Comparison of ENCODE assay signal across 8 cellular contexts in the genomic region with DNA sequence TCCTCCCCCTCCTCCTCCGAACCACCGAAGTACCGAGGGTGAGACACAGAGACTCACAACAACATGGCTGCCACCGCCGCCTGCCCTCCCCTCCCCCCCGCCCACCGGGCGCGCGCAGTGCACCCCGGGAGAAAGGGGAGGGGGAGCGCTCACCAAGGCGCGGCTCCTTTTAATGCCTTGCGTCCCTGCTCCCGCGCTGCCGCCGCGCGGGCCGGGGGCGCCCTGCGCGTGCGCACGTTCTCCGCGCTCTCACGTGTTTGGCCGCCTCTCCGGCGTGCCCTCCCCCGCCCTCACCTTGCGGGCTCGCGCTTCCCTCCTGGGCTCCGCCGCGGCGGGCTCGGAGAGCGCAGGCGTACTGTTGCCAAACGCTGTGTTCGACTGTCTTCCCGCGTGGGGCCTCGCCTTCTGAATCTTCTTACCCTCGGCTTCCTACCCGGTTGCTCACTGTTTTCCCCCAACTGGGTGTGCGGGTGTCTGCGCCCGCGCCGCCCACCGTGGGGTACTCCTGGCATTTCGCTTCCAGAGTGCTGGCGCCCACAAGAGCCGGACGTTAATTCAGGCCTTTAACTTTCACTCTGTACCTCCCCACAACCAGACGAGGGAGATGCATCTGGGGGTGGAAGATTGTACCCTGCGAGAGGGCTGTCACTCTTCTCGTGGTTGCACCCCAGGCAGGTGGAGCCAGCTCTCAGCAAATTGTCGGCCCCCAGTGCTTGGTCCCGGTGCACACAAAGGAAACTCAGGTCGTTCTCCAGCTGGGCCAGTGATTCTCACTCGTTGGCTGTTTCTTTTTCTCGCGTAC. TPM values are rescaled to one million over a fixed set of nuclear protein-coding genes. Genes with fewer than 3 reads are reported as not detected.
DNase-seq lines count a peak whose midpoint lies in the region; ATAC-seq and TF ChIP-seq lines count a peak whose summit lies in the region.

A gene with protein sequence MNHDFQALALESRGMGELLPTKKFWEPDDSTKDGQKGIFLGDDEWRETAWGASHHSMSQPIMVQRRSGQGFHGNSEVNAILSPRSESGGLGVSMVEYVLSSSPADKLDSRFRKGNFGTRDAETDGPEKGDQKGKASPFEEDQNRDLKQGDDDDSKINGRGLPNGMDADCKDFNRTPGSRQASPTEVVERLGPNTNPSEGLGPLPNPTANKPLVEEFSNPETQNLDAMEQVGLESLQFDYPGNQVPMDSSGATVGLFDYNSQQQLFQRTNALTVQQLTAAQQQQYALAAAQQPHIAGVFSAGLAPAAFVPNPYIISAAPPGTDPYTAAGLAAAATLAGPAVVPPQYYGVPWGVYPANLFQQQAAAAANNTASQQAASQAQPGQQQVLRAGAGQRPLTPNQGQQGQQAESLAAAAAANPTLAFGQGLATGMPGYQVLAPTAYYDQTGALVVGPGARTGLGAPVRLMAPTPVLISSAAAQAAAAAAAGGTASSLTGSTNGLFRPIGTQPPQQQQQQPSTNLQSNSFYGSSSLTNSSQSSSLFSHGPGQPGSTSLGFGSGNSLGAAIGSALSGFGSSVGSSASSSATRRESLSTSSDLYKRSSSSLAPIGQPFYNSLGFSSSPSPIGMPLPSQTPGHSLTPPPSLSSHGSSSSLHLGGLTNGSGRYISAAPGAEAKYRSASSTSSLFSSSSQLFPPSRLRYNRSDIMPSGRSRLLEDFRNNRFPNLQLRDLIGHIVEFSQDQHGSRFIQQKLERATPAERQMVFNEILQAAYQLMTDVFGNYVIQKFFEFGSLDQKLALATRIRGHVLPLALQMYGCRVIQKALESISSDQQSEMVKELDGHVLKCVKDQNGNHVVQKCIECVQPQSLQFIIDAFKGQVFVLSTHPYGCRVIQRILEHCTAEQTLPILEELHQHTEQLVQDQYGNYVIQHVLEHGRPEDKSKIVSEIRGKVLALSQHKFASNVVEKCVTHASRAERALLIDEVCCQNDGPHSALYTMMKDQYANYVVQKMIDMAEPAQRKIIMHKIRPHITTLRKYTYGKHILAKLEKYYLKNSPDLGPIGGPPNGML (minus strand): TSS at position 92 of the 802 bp plus-strand sequence. CDS start 23,484 bp downstream, outside the sequence.

- peak within 1 kb of the TSS; percentile 91 for H3K4me3 ChIP-seq in coronary artery

- peaks cover 28% of the 10 kb centered on the region for H3K36me3 Mint-ChIP-seq in activated CD4-positive, alpha-beta T cell treated with anti-CD3 and anti-CD28 coated beads, Interleukin-2, amount 10 ng/mL, durations not matched to agents 7 days and 5 days (ENCODE audit: low read depth)

- DNase-seq in C1 segment of cervical spinal cord (lab: John Stamatoyannopoulos, UW) (peak; percentile 59 to 96 (median 91)), NCI-H69 (lab: John Stamatoyannopoulos, UW) (peak; percentile 96), coronary artery (ENCODE audit: low spot score) (peak; percentile 97), left colon (peak; percentile 92 to 93)
- peak; percentile 94 for DNase-seq in activated CD4-positive, alpha-beta T cell treated with anti-CD3 and anti-CD28 coated beads, Interleukin-2, amount 10 ng/mL, durations not matched to agents 7 days and 5 days
- peak; percentile 88 to 91 for DNase-seq in stimulated activated CD4-positive, alpha-beta T cell treated with anti-CD3 and anti-CD28 coated beads, Interleukin-1b, Interleukin-23, amount 100 ng/mL, for 4 hours (ENCODE audit: low read depth in 2 of 2)

- H3K4me3 Mint-ChIP-seq in activated CD4-positive, alpha-beta T cell treated with anti-CD3 and anti-CD28 coated beads, Interleukin-2, amount 10 ng/mL, durations not matched to agents 7 days and 5 days, result no peak within 1 kb of the TSS

- TF ChIP-seq CTCF in coronary artery (IDR thresholded peaks at IDR 0.05), result no peak

- no peaks in the 10 kb centered on the region for H3K27me3 Mint-ChIP-seq in activated CD4-positive, alpha-beta T cell treated with anti-CD3 and anti-CD28 coated beads, Interleukin-2, amount 10 ng/mL, durations not matched to agents 7 days and 5 days

- CTCF ChIA-PET in activated CD4-positive, alpha-beta T cell treated with anti-CD3 and anti-CD28 coated beads, Interleukin-2, amount 10 ng/mL, durations not matched to agents 7 days and 5 days (lab: Charles Lee), result interaction anchor here (1.1 to 1.4 kb wide), 3 partner anchors 10 to 60 kb away, joined by 4 to 6 read pairs (median 4); no protein-coding TSS in a partner anchor

- peak within 1 kb of the TSS; percentile 88 for H3K27ac Mint-ChIP-seq in activated CD4-positive, alpha-beta T cell treated with anti-CD3 and anti-CD28 coated beads, Interleukin-2, amount 10 ng/mL, durations not matched to agents 7 days and 5 days

- ATAC-seq in GM19372 (IDR thresholded peaks at IDR 0.05; ENCODE audit: low read depth, unreplicated experiment) (peak; percentile 78), HG03521 (IDR thresholded peaks at IDR 0.05; ENCODE audit: unreplicated experiment) (peak; percentile 80), left colon (peak; percentile 89)

- peaks cover 38% of the 10 kb centered on the region for H3K4me1 Mint-ChIP-seq in activated CD4-positive, alpha-beta T cell treated with anti-CD3 and anti-CD28 coated beads, Interleukin-2, amount 10 ng/mL, durations not matched to agents 7 days and 5 days

- H3K27ac ChIP-seq in coronary artery, result peak within 1 kb of the TSS; percentile 96

- intact Hi-C loops in left colon (cut with DNase I, micrococcal nuclease), result no loop called here

- no peaks in the 10 kb centered on the region for H3K9me3 Mint-ChIP-seq in activated CD4-positive, alpha-beta T cell treated with anti-CD3 and anti-CD28 coated beads, Interleukin-2, amount 10 ng/mL, durations not matched to agents 7 days and 5 days

- POLR2A ChIA-PET in activated CD4-positive, alpha-beta T cell treated with anti-CD3 and anti-CD28 coated beads, Interleukin-2, amount 10 ng/mL, durations not matched to agents 7 days and 5 days (lab: Charles Lee), result interaction anchor here (0.5 to 0.9 kb wide), 2 partner anchors 54 to 289 kb away, joined by 3 read pairs; no protein-coding TSS in a partner anchor

RNA-seq across cellular contexts. Expression of the gene that starts here (rescaled TPM):
- 100 to 1,000 TPM; 123 to 131 TPM for total RNA-seq in activated CD4-positive, alpha-beta T cell treated with anti-CD3 and anti-CD28 coated beads, Interleukin-2, amount 10 ng/mL, durations not matched to agents 7 days and 5 days
- total RNA-seq in left colon, result 100 to 1,000 TPM in 1 of 2 donors, 10 to 100 TPM in 1; 99.4 to 109 TPM

Comparison
In these comparisons a context has a peak if more than half of its experiments do, and no peak if none do; other contexts are left out.
1. Peak in every context shown above with its lines: DNase-seq, ATAC-seq, H3K4me3 ChIP-seq and H3K27ac ChIP-seq.